ENCODE assay signal across 19 cellular contexts in the genomic region with DNA sequence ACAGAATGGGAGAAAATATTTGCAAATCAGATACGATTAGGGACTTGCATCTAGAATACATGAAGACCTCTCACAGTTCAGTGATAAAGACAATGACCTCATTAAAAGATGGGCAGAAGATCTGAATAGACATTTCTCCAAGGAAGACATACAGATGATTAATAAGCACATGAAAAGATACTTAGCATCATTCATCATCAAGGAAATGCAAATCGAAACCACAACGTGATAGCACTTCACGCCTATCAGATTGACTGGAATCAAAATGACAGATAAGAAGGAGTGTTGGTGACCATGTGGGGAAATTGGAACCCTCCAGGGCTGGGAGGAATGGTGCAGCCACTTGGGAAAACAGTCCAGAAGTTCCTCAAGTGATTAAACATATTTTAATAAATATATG. TPM values are rescaled to one million over a fixed set of nuclear protein-coding genes. Genes with fewer than 3 reads are reported as not detected.
A peak's percentile ranks its signal among the peaks of the same experiment; 100 is the strongest.
DNase-seq lines count a peak whose midpoint lies in the region; ATAC-seq and TF ChIP-seq lines count a peak whose summit lies in the region.
"Had no signal": no experiment of that assay in that cellular context is flagged by ENCODE, and none has a peak within 500 bp of the region (broad histone marks: within the 10 kb centered on the region; RNA-seq: fewer than 3 reads in every experiment).

No MANE protein-coding gene starts in this region.

- no peak overlapping the region for H3K4me3 Mint-ChIP-seq in activated CD8-positive, alpha-beta T cell treated with anti-CD3 and anti-CD28 coated beads for 36 hours
- no peak overlapping the region for H3K4me3 Mint-ChIP-seq in activated CD8-positive, alpha-beta T cell treated with anti-CD3 and anti-CD28 coated beads, Interleukin-2, amount 10 ng/mL, durations not matched to agents 7 days and 5 days
- no peak overlapping the region for H3K4me3 Mint-ChIP-seq in activated naive CD8-positive, alpha-beta T cell treated with anti-CD3 and anti-CD28 coated beads, Interleukin-2, amount 50 U/mL, for 24 hours
- no peak overlapping the region for H3K4me3 Mint-ChIP-seq in activated naive CD8-positive, alpha-beta T cell treated with anti-CD3 and anti-CD28 coated beads for 36 hours
- peak overlapping the region; percentile 4 for H3K4me3 Mint-ChIP-seq in activated T-helper 17 cell treated with anti-CD3 and anti-CD28 coated beads, Interleukin-2, amount 50 U/mL, for 72 hours
- no peak overlapping the region for H3K4me3 Mint-ChIP-seq in stimulated activated effector memory CD8-positive, alpha-beta T cell treated with anti-CD3 and anti-CD28 coated beads, Interleukin-12 subunit alpha, Interleukin-12 subunit beta, amount 100 ng/mL, for 72 hours
- H3K4me3 Mint-ChIP-seq in T-helper 2 cell treated with Interferon-gamma antibody and Interleukin-4, amounts not matched to agents 5 μg/mL and 100 μg/mL, for 36 hours, result no peak overlapping the region
- H3K4me3 Mint-ChIP-seq: B cell, H9 had no signal

- no peak for TF ChIP-seq CTCF in activated CD8-positive, alpha-beta T cell treated with anti-CD3 and anti-CD28 coated beads for 36 hours (IDR thresholded peaks at IDR 0.05)

- DNase-seq in activated CD8-positive, alpha-beta T cell treated with anti-CD3 and anti-CD28 coated beads for 36 hours, result no peak
- DNase-seq in activated CD8-positive, alpha-beta T cell treated with anti-CD3 and anti-CD28 coated beads, Interleukin-2, amount 10 ng/mL, durations not matched to agents 7 days and 5 days, result no peak
- DNase-seq in activated naive CD8-positive, alpha-beta T cell treated with anti-CD3 and anti-CD28 coated beads, Interleukin-2, amount 50 U/mL, for 24 hours, result no peak
- DNase-seq in activated naive CD8-positive, alpha-beta T cell treated with anti-CD3 and anti-CD28 coated beads for 36 hours, result no peak
- DNase-seq in stimulated activated effector memory CD8-positive, alpha-beta T cell treated with anti-CD3 and anti-CD28 coated beads, Interleukin-12 subunit alpha, Interleukin-12 subunit beta, amount 100 ng/mL, for 72 hours (ENCODE audit: low spot score in 2 of 2), result no peak
- DNase-seq in T-helper 2 cell treated with Interferon-gamma antibody and Interleukin-4, amounts not matched to agents 5 μg/mL and 100 μg/mL, for 36 hours (ENCODE audit: low spot score), result no peak
- DNase-seq: CD8-positive, alpha-beta memory T cell; COR-L47; DMS 273 treated with DMSO at 0.1 percent for 48 hours; DMS53; DND-41; EL; H9 had no signal

- H3K36me3 Mint-ChIP-seq in activated CD8-positive, alpha-beta T cell treated with anti-CD3 and anti-CD28 coated beads for 36 hours (ENCODE audit: low read depth), result no peaks in the 10 kb centered on the region
- peaks cover 3% of the 10 kb centered on the region for H3K36me3 Mint-ChIP-seq in activated CD8-positive, alpha-beta T cell treated with anti-CD3 and anti-CD28 coated beads, Interleukin-2, amount 10 ng/mL, durations not matched to agents 7 days and 5 days (ENCODE audit: low read depth)
- no peaks in the 10 kb centered on the region for H3K36me3 Mint-ChIP-seq in activated naive CD8-positive, alpha-beta T cell treated with anti-CD3 and anti-CD28 coated beads, Interleukin-2, amount 50 U/mL, for 24 hours (ENCODE audit: low read depth)
- no peaks in the 10 kb centered on the region for H3K36me3 Mint-ChIP-seq in activated naive CD8-positive, alpha-beta T cell treated with anti-CD3 and anti-CD28 coated beads for 36 hours
- no peaks in the 10 kb centered on the region for H3K36me3 Mint-ChIP-seq in activated T-helper 17 cell treated with anti-CD3 and anti-CD28 coated beads, Interleukin-2, amount 50 U/mL, for 72 hours (ENCODE audit: low read depth)
- H3K36me3 Mint-ChIP-seq in stimulated activated effector memory CD8-positive, alpha-beta T cell treated with anti-CD3 and anti-CD28 coated beads, Interleukin-12 subunit alpha, Interleukin-12 subunit beta, amount 100 ng/mL, for 72 hours, result no peaks in the 10 kb centered on the region
- H3K36me3 Mint-ChIP-seq in T-helper 2 cell treated with Interferon-gamma antibody and Interleukin-4, amounts not matched to agents 5 μg/mL and 100 μg/mL, for 36 hours (ENCODE audit: low read depth), result no peaks in the 10 kb centered on the region
- H3K36me3 Mint-ChIP-seq: CD8-positive, alpha-beta memory T cell had no signal

- intact Hi-C loops in activated CD8-positive, alpha-beta T cell treated with anti-CD3 and anti-CD28 coated beads for 36 hours (cut with micrococcal nuclease), result no loop called here

- H3K27me3 Mint-ChIP-seq in activated CD8-positive, alpha-beta T cell treated with anti-CD3 and anti-CD28 coated beads for 36 hours, result no peaks in the 10 kb centered on the region
- H3K27me3 Mint-ChIP-seq in activated CD8-positive, alpha-beta T cell treated with anti-CD3 and anti-CD28 coated beads, Interleukin-2, amount 10 ng/mL, durations not matched to agents 7 days and 5 days (ENCODE audit: low read depth), result peaks cover 3% of the 10 kb centered on the region
- no peaks in the 10 kb centered on the region for H3K27me3 Mint-ChIP-seq in activated naive CD8-positive, alpha-beta T cell treated with anti-CD3 and anti-CD28 coated beads, Interleukin-2, amount 50 U/mL, for 24 hours
- H3K27me3 Mint-ChIP-seq in activated naive CD8-positive, alpha-beta T cell treated with anti-CD3 and anti-CD28 coated beads for 36 hours, result no peaks in the 10 kb centered on the region
- H3K27me3 Mint-ChIP-seq in activated T-helper 17 cell treated with anti-CD3 and anti-CD28 coated beads, Interleukin-2, amount 50 U/mL, for 72 hours, result no peaks in the 10 kb centered on the region
- H3K27me3 Mint-ChIP-seq in T-helper 2 cell treated with Interferon-gamma antibody and Interleukin-4, amounts not matched to agents 5 μg/mL and 100 μg/mL, for 36 hours (ENCODE audit: low read depth), result peaks cover 2% of the 10 kb centered on the region

- H3K9me3 Mint-ChIP-seq in activated CD8-positive, alpha-beta T cell treated with anti-CD3 and anti-CD28 coated beads for 36 hours, result peaks cover 2% of the 10 kb centered on the region
- no peaks in the 10 kb centered on the region for H3K9me3 Mint-ChIP-seq in activated CD8-positive, alpha-beta T cell treated with anti-CD3 and anti-CD28 coated beads, Interleukin-2, amount 10 ng/mL, durations not matched to agents 7 days and 5 days (ENCODE audit: insufficient read depth)
- H3K9me3 Mint-ChIP-seq in activated naive CD8-positive, alpha-beta T cell treated with anti-CD3 and anti-CD28 coated beads, Interleukin-2, amount 50 U/mL, for 24 hours, result peaks cover 3% of the 10 kb centered on the region
- no peaks in the 10 kb centered on the region for H3K9me3 Mint-ChIP-seq in activated naive CD8-positive, alpha-beta T cell treated with anti-CD3 and anti-CD28 coated beads for 36 hours
- no peaks in the 10 kb centered on the region for H3K9me3 Mint-ChIP-seq in activated T-helper 17 cell treated with anti-CD3 and anti-CD28 coated beads, Interleukin-2, amount 50 U/mL, for 72 hours
- no peaks in the 10 kb centered on the region for H3K9me3 Mint-ChIP-seq in stimulated activated effector memory CD8-positive, alpha-beta T cell treated with anti-CD3 and anti-CD28 coated beads, Interleukin-12 subunit alpha, Interleukin-12 subunit beta, amount 100 ng/mL, for 72 hours
- H3K9me3 Mint-ChIP-seq in T-helper 2 cell treated with Interferon-gamma antibody and Interleukin-4, amounts not matched to agents 5 μg/mL and 100 μg/mL, for 36 hours, result peaks cover 5% of the 10 kb centered on the region
- H3K9me3 Mint-ChIP-seq: CD8-positive, alpha-beta memory T cell had no signal

- POLR2A ChIA-PET in activated CD8-positive, alpha-beta T cell treated with anti-CD3 and anti-CD28 coated beads for 36 hours (lab: Charles Lee), result interaction anchor here (0.8 kb wide), 1 partner anchor 19 kb away, joined by 3 read pairs; no protein-coding TSS in a partner anchor
- POLR2A ChIA-PET in activated CD8-positive, alpha-beta T cell treated with anti-CD3 and anti-CD28 coated beads, Interleukin-2, amount 10 ng/mL, durations not matched to agents 7 days and 5 days (lab: Charles Lee), result no interaction called here

- peak; percentile 49 for ATAC-seq in activated CD8-positive, alpha-beta T cell treated with anti-CD3 and anti-CD28 coated beads for 36 hours
- no peak for ATAC-seq in activated CD8-positive, alpha-beta T cell treated with anti-CD3 and anti-CD28 coated beads, Interleukin-2, amount 10 ng/mL, durations not matched to agents 7 days and 5 days
- ATAC-seq in activated naive CD8-positive, alpha-beta T cell treated with anti-CD3 and anti-CD28 coated beads, Interleukin-2, amount 50 U/mL, for 24 hours, result peak; percentile 69
- ATAC-seq in activated T-helper 17 cell treated with anti-CD3 and anti-CD28 coated beads, Interleukin-2, amount 50 U/mL, for 72 hours (replicated peaks), result peak; percentile 85
- peak; percentile 75 for ATAC-seq in stimulated activated effector memory CD8-positive, alpha-beta T cell treated with anti-CD3 and anti-CD28 coated beads, Interleukin-12 subunit alpha, Interleukin-12 subunit beta, amount 100 ng/mL, for 72 hours
- ATAC-seq: GM12878 had no signal

- CTCF ChIA-PET in activated CD8-positive, alpha-beta T cell treated with anti-CD3 and anti-CD28 coated beads for 36 hours (lab: Charles Lee), result no interaction called here
- CTCF ChIA-PET in activated CD8-positive, alpha-beta T cell treated with anti-CD3 and anti-CD28 coated beads, Interleukin-2, amount 10 ng/mL, durations not matched to agents 7 days and 5 days (lab: Charles Lee), result no interaction called here

- H3K27ac Mint-ChIP-seq in activated CD8-positive, alpha-beta T cell treated with anti-CD3 and anti-CD28 coated beads for 36 hours, result no peak overlapping the region
- no peak overlapping the region for H3K27ac Mint-ChIP-seq in activated CD8-positive, alpha-beta T cell treated with anti-CD3 and anti-CD28 coated beads, Interleukin-2, amount 10 ng/mL, durations not matched to agents 7 days and 5 days
- H3K27ac Mint-ChIP-seq in activated naive CD8-positive, alpha-beta T cell treated with anti-CD3 and anti-CD28 coated beads, Interleukin-2, amount 50 U/mL, for 24 hours, result no peak overlapping the region
- H3K27ac Mint-ChIP-seq in activated naive CD8-positive, alpha-beta T cell treated with anti-CD3 and anti-CD28 coated beads for 36 hours, result no peak overlapping the region
- H3K27ac Mint-ChIP-seq in activated T-helper 17 cell treated with anti-CD3 and anti-CD28 coated beads, Interleukin-2, amount 50 U/mL, for 72 hours, result no peak overlapping the region
- no peak overlapping the region for H3K27ac Mint-ChIP-seq in stimulated activated effector memory CD8-positive, alpha-beta T cell treated with anti-CD3 and anti-CD28 coated beads, Interleukin-12 subunit alpha, Interleukin-12 subunit beta, amount 100 ng/mL, for 72 hours
- H3K27ac Mint-ChIP-seq in T-helper 2 cell treated with Interferon-gamma antibody and Interleukin-4, amounts not matched to agents 5 μg/mL and 100 μg/mL, for 36 hours, result no peak overlapping the region
- H3K27ac Mint-ChIP-seq: B cell, H9 had no signal

- peaks cover 25% of the 10 kb centered on the region for H3K4me1 Mint-ChIP-seq in activated CD8-positive, alpha-beta T cell treated with anti-CD3 and anti-CD28 coated beads for 36 hours (ENCODE audit: low read depth)
- H3K4me1 Mint-ChIP-seq in activated CD8-positive, alpha-beta T cell treated with anti-CD3 and anti-CD28 coated beads, Interleukin-2, amount 10 ng/mL, durations not matched to agents 7 days and 5 days (ENCODE audit: low read depth), result peaks cover 13% of the 10 kb centered on the region
- H3K4me1 Mint-ChIP-seq in activated naive CD8-positive, alpha-beta T cell treated with anti-CD3 and anti-CD28 coated beads, Interleukin-2, amount 50 U/mL, for 24 hours, result peaks cover 17% of the 10 kb centered on the region
- peaks cover 15% of the 10 kb centered on the region for H3K4me1 Mint-ChIP-seq in activated naive CD8-positive, alpha-beta T cell treated with anti-CD3 and anti-CD28 coated beads for 36 hours
- peaks cover 22% of the 10 kb centered on the region for H3K4me1 Mint-ChIP-seq in activated T-helper 17 cell treated with anti-CD3 and anti-CD28 coated beads, Interleukin-2, amount 50 U/mL, for 72 hours
- H3K4me1 Mint-ChIP-seq in stimulated activated effector memory CD8-positive, alpha-beta T cell treated with anti-CD3 and anti-CD28 coated beads, Interleukin-12 subunit alpha, Interleukin-12 subunit beta, amount 100 ng/mL, for 72 hours, result peaks cover 23% of the 10 kb centered on the region
- H3K4me1 Mint-ChIP-seq in T-helper 2 cell treated with Interferon-gamma antibody and Interleukin-4, amounts not matched to agents 5 μg/mL and 100 μg/mL, for 36 hours (ENCODE audit: low read depth), result peaks cover 3% of the 10 kb centered on the region
- H3K4me1 Mint-ChIP-seq: B cell had no signal

RNA-seq across cellular contexts. Expression of a gene that starts 25.8 kb away (rescaled TPM):
- total RNA-seq in activated CD8-positive, alpha-beta T cell treated with anti-CD3 and anti-CD28 coated beads for 36 hours, result not detected
- total RNA-seq in activated CD8-positive, alpha-beta T cell treated with anti-CD3 and anti-CD28 coated beads, Interleukin-2, amount 10 ng/mL, durations not matched to agents 7 days and 5 days, result not detected
- total RNA-seq in activated naive CD8-positive, alpha-beta T cell treated with anti-CD3 and anti-CD28 coated beads for 36 hours, result not detected
- total RNA-seq in activated T-helper 17 cell treated with anti-CD3 and anti-CD28 coated beads, Interleukin-2, amount 50 U/mL, for 72 hours, result not detected
- total RNA-seq: A172; CD8-positive, alpha-beta memory T cell; G401; GM12878; H1; H9 had no signal

RNA-seq across cellular contexts. Expression of a gene that starts 29.8 kb away (rescaled TPM):
- total RNA-seq in activated CD8-positive, alpha-beta T cell treated with anti-CD3 and anti-CD28 coated beads for 36 hours, result 10 to 100 TPM; 72.5 to 76.0 TPM
- total RNA-seq in activated CD8-positive, alpha-beta T cell treated with anti-CD3 and anti-CD28 coated beads, Interleukin-2, amount 10 ng/mL, durations not matched to agents 7 days and 5 days, result 10 to 100 TPM; 71.4 to 74.7 TPM
- 10 to 100 TPM; 72.8 to 73.0 TPM for total RNA-seq in activated naive CD8-positive, alpha-beta T cell treated with anti-CD3 and anti-CD28 coated beads for 36 hours
- 100 to 1,000 TPM in 1 of 2 donors, 10 to 100 TPM in 1; 61.9 to 100 TPM for total RNA-seq in activated T-helper 17 cell treated with anti-CD3 and anti-CD28 coated beads, Interleukin-2, amount 50 U/mL, for 72 hours
